In genomic region chr15:60255390-60255789, GRCh38 we compare ENCODE assay signal across 8 cellular contexts.
DNase-seq lines count a peak whose midpoint lies in the region; ATAC-seq, FAIRE-seq and TF ChIP-seq lines count a peak whose summit lies in the region.

No MANE protein-coding gene starts in this region.

- H3K27ac ChIP-seq in KMS-11, result no peak overlapping the region
- H3K27ac ChIP-seq in smooth muscle cell (ENCODE audit: low read depth), result no peak overlapping the region

- TF ChIP-seq CTCF in KMS-11 (conservative IDR thresholded peaks at IDR 0.05; ENCODE audit: low read depth, low read length), result no peak
- TF ChIP-seq CTCF in smooth muscle cell (IDR thresholded peaks at IDR 0.05; ENCODE audit: borderline replicate concordance, insufficient read depth, poor library complexity, severe bottlenecking), result no peak

- WGBS in smooth muscle cell (ENCODE audit: low lambda C conversion rate), result 80% methylated on average over 2 of the region's 2 CpGs

- no peak for TF ChIP-seq POLR2A in erythroblast (IDR thresholded peaks at IDR 0.05; ENCODE audit: low read length)

- FAIRE-seq in GM18507 (lab: Jason Lieb, UNC), result peak; percentile 82

- peaks cover 13% of the 10 kb centered on the region for H3K4me1 ChIP-seq in KMS-11 (ENCODE audit: low read depth, poor library complexity, severe bottlenecking)
- H3K4me1 ChIP-seq in smooth muscle cell (ENCODE audit: low read depth), result no peaks in the 10 kb centered on the region

- H3K4me3 ChIP-seq in KMS-11 (IDR thresholded peaks at IDR 0.05; ENCODE audit: insufficient read depth, low read depth, low read length), result no peak overlapping the region
- no peak overlapping the region for H3K4me3 ChIP-seq in smooth muscle cell

- H3K9ac ChIP-seq in KMS-11 (no peak overlapping the region), smooth muscle cell (ENCODE audit: low read depth) (no peak overlapping the region)

- H3K79me2 ChIP-seq in KMS-11 (ENCODE audit: insufficient read depth, low read depth) (no peaks in the 10 kb centered on the region), smooth muscle cell (ENCODE audit: low read depth) (no peaks in the 10 kb centered on the region)

- H3K4me2 ChIP-seq in KMS-11 (peak overlapping the region; percentile 27; the same call in 1 of the 2 replicates), smooth muscle cell (no peak overlapping the region)

- H3K9me3 ChIP-seq in smooth muscle cell (replicated peaks; ENCODE audit: low read depth), result no peaks in the 10 kb centered on the region

- no peaks in the 10 kb centered on the region for H3K36me3 ChIP-seq in KMS-11 (ENCODE audit: insufficient read depth)
- no peaks in the 10 kb centered on the region for H3K36me3 ChIP-seq in smooth muscle cell (ENCODE audit: low read depth)

- ATAC-seq in GM21576 (IDR thresholded peaks at IDR 0.05; ENCODE audit: unreplicated experiment), result peak; percentile 93

- H3K27me3 ChIP-seq in KMS-11 (ENCODE audit: insufficient read depth, low read depth) (no peaks in the 10 kb centered on the region), smooth muscle cell (ENCODE audit: low read depth) (peaks cover 4% of the 10 kb centered on the region)

- no peaks in the 10 kb centered on the region for H3F3A ChIP-seq in smooth muscle cell (ENCODE audit: low read depth)

- no peak for DNase-seq in GM18507 (ENCODE audit: extremely low spot score, insufficient read length, low read depth)
- DNase-seq in erythroblast (lab: John Stamatoyannopoulos, UW), result peak; percentile 3 to 42
- DNase-seq in UCSD-AML1 (lab: John Stamatoyannopoulos, UW; ENCODE audit: unreplicated experiment), result no peak
- DNase-seq in activated gamma-delta T cell (lab: John Stamatoyannopoulos, UW), result no peak
- DNase-seq in smooth muscle cell (lab: John Stamatoyannopoulos, UW; ENCODE audit: unreplicated experiment), result no peak
- no peak for DNase-seq in activated effector memory CD4-positive, alpha-beta T cell treated with anti-CD3 and anti-CD28 coated beads, Interleukin-2, amount 50 U/mL, for 16 hours

- H2AFZ ChIP-seq in KMS-11 (ENCODE audit: low read depth) (no peak overlapping the region), smooth muscle cell (ENCODE audit: low read depth) (no peak overlapping the region)

- H4K20me1 ChIP-seq in KMS-11 (ENCODE audit: insufficient read depth) (no peaks in the 10 kb centered on the region), smooth muscle cell (ENCODE audit: low read depth) (no peaks in the 10 kb centered on the region)

Comparison
In these comparisons a context has a peak if more than half of its experiments do, and no peak if none do; other contexts are left out.
1. DNase-seq: peak in erythroblast (2 of 2); none in GM18507 (single experiment), UCSD-AML1 (single experiment), activated gamma-delta T cell (single experiment), smooth muscle cell (single experiment) and activated effector memory CD4-positive, alpha-beta T cell treated with anti-CD3 and anti-CD28 coated beads, Interleukin-2, amount 50 U/mL, for 16 hours (single experiment).